Comparison of ENCODE assay signal across 17 cellular contexts in genomic region chr18:21522530-21522929, GRCh38.
DNase-seq lines count a peak whose midpoint lies in the region; ATAC-seq and TF ChIP-seq lines count a peak whose summit lies in the region.
"Had no signal": no experiment of that assay in that cellular context is flagged by ENCODE, and none has a peak within 500 bp of the region (broad histone marks: within the 10 kb centered on the region; RNA-seq: fewer than 3 reads in every experiment).

No MANE protein-coding gene starts in this region.

- H3K36me3 Mint-ChIP-seq in WTC11 (peaks cover 17% of the 10 kb centered on the region), neural progenitor cell (peaks cover 38% of the 10 kb centered on the region)
- H3K36me3 Mint-ChIP-seq in activated naive CD4-positive, alpha-beta T cell treated with anti-CD3 and anti-CD28 coated beads for 36 hours (ENCODE audit: low read depth) = peaks cover 28% of the 10 kb centered on the region

- H3K9me3 Mint-ChIP-seq in WTC11 (no peaks in the 10 kb centered on the region), neural progenitor cell (no peaks in the 10 kb centered on the region)
- H3K9me3 Mint-ChIP-seq in activated naive CD4-positive, alpha-beta T cell treated with anti-CD3 and anti-CD28 coated beads for 36 hours = no peaks in the 10 kb centered on the region
- H3K9me3 Mint-ChIP-seq: CD8-positive, alpha-beta T cell; GM23338; H9 had no signal

- no peak for TF ChIP-seq POLR2A in heart left ventricle (IDR thresholded peaks at IDR 0.05)

- peaks cover 0 to 73% (median 40%) of the 10 kb centered on the region in 9 donors for H3K36me3 ChIP-seq in heart left ventricle
- peaks cover 44% of the 10 kb centered on the region for H3K36me3 ChIP-seq in neural progenitor cell

- peaks cover 87% of the 10 kb centered on the region for H3F3A ChIP-seq in neural progenitor cell (ENCODE audit: low read depth)

- H3K27ac Mint-ChIP-seq in WTC11 (peak overlapping the region; percentile 4; the same call in 1 of the 2 replicates), neural progenitor cell (no peak overlapping the region)
- H3K27ac Mint-ChIP-seq in activated naive CD4-positive, alpha-beta T cell treated with anti-CD3 and anti-CD28 coated beads for 36 hours = no peak overlapping the region
- H3K27ac Mint-ChIP-seq: CD8-positive, alpha-beta T cell; GM23338; H9 had no signal

- CTCF ChIA-PET in WTC11 (lab: Charles Lee) = interaction anchor here (0.9 kb wide), 1 partner anchor 78 kb away, joined by 3 read pairs; the partner anchor contains the start of gene ESCO1
- CTCF ChIA-PET in activated naive CD4-positive, alpha-beta T cell treated with anti-CD3 and anti-CD28 coated beads for 36 hours (lab: Charles Lee) = no interaction called here

- TF ChIP-seq CTCF in heart left ventricle (IDR thresholded peaks at IDR 0.05) (no peak), WTC11 (IDR thresholded peaks at IDR 0.05) (no peak), neural progenitor cell (IDR thresholded peaks at IDR 0.05) (no peak)

- H3K4me3 ChIP-seq in right cardiac atrium (ENCODE audit: low read length) = no peak overlapping the region
- H3K4me3 ChIP-seq in heart left ventricle = no peak overlapping the region
- no peak overlapping the region for H3K4me3 ChIP-seq in neural progenitor cell
- H3K4me3 ChIP-seq: GM12878, GM23338 had no signal

- H3K4me1 ChIP-seq in right cardiac atrium (ENCODE audit: control insufficient read depth, insufficient read depth, low read length) = no peaks in the 10 kb centered on the region
- H3K4me1 ChIP-seq in heart left ventricle = no peaks in the 10 kb centered on the region
- H3K4me1 ChIP-seq in neural progenitor cell = no peaks in the 10 kb centered on the region
- H3K4me1 ChIP-seq: Caco-2 had no signal

- ATAC-seq in right cardiac atrium (peak; percentile 51 to 77), heart left ventricle (no peak), WTC11 (no peak), HG03439 (IDR thresholded peaks at IDR 0.05; ENCODE audit: unreplicated experiment) (no peak)
- ATAC-seq: CD8-positive, alpha-beta T cell; GM12878; GM23338; HCT116 had no signal

- H3K9me3 ChIP-seq in right cardiac atrium (ENCODE audit: control insufficient read depth, low read length) (no peaks in the 10 kb centered on the region), heart left ventricle (no peaks in the 10 kb centered on the region), neural progenitor cell (ENCODE audit: low read depth) (no peaks in the 10 kb centered on the region)
- H3K9me3 ChIP-seq: Caco-2 had no signal

- H3K4me3 Mint-ChIP-seq in WTC11 = no peak overlapping the region
- H3K4me3 Mint-ChIP-seq in neural progenitor cell = no peak overlapping the region
- no peak overlapping the region for H3K4me3 Mint-ChIP-seq in activated naive CD4-positive, alpha-beta T cell treated with anti-CD3 and anti-CD28 coated beads for 36 hours
- H3K4me3 Mint-ChIP-seq: CD8-positive, alpha-beta T cell; GM23338; H9 had no signal

- H3K27me3 ChIP-seq in right cardiac atrium (ENCODE audit: control insufficient read depth, insufficient read depth) (no peaks in the 10 kb centered on the region), heart left ventricle (no peaks in the 10 kb centered on the region), neural progenitor cell (no peaks in the 10 kb centered on the region)

- H2AFZ ChIP-seq in neural progenitor cell (replicated peaks) = no peak overlapping the region
- H2AFZ ChIP-seq: GM23338 had no signal

- H3K27ac ChIP-seq in right cardiac atrium (ENCODE audit: low read length) (no peak overlapping the region), heart left ventricle (no peak overlapping the region), neural progenitor cell (peak overlapping the region; percentile 34)

- H3K27me3 Mint-ChIP-seq in WTC11 (ENCODE audit: low read depth) (no peaks in the 10 kb centered on the region), neural progenitor cell (ENCODE audit: insufficient read depth, low read depth) (no peaks in the 10 kb centered on the region)
- no peaks in the 10 kb centered on the region for H3K27me3 Mint-ChIP-seq in activated naive CD4-positive, alpha-beta T cell treated with anti-CD3 and anti-CD28 coated beads for 36 hours (ENCODE audit: low read depth)

- no peak overlapping the region for H3K4me2 ChIP-seq in neural progenitor cell
- H3K4me2 ChIP-seq: GM23338 had no signal

- 64% methylated on average over 6 of the region's 6 CpGs for WGBS in right cardiac atrium
- WGBS in heart left ventricle, 4 donors = 70 to 80% (median 75%) methylated on average over 6 of the region's 6 CpGs

- H3K4me1 Mint-ChIP-seq in WTC11 (no peaks in the 10 kb centered on the region), neural progenitor cell (no peaks in the 10 kb centered on the region)
- no peaks in the 10 kb centered on the region for H3K4me1 Mint-ChIP-seq in activated naive CD4-positive, alpha-beta T cell treated with anti-CD3 and anti-CD28 coated beads for 36 hours (ENCODE audit: low read depth)
- H3K4me1 Mint-ChIP-seq: GM23338, H9 had no signal

- POLR2A ChIA-PET in WTC11 (lab: Charles Lee) = no interaction called here

- intact Hi-C loops in right cardiac atrium (cut with DNase I) (loop anchor here in 1 of 4 donors (10.0 kb wide), 1 partner anchor 58 kb away; no protein-coding TSS in a partner anchor), heart left ventricle (cut with DNase I) (loop anchor here in 2 of 10 donors (10.0 kb wide), 2 partner anchors 52 to 58 kb away; no protein-coding TSS in a partner anchor)
- intact Hi-C loops in activated naive CD4-positive, alpha-beta T cell treated with anti-CD3 and anti-CD28 coated beads for 36 hours (cut with micrococcal nuclease) = no loop called here

- H3K9ac ChIP-seq in neural progenitor cell = no peak overlapping the region

- no peaks in the 10 kb centered on the region for H3K79me2 ChIP-seq in neural progenitor cell (ENCODE audit: low read depth)

- H4K20me1 ChIP-seq in neural progenitor cell (ENCODE audit: low read depth) = peaks cover 3% of the 10 kb centered on the region

- DNase-seq in right cardiac atrium (peak in 1 of 3 donors; percentile 62), heart left ventricle (no peak), WTC11 (ENCODE audit: low spot score) (no peak), neural progenitor cell (ENCODE audit: low spot score) (no peak)
- DNase-seq in activated naive CD4-positive, alpha-beta T cell treated with anti-CD3 and anti-CD28 coated beads for 36 hours = no peak
- DNase-seq: C1 segment of cervical spinal cord; Caco-2; CD8-positive, alpha-beta T cell; DMS 273 treated with DMSO at 0.1 percent for 48 hours; DMS79; EL; GDM1; H9 had no signal

TF ChIP-seq in WTC11, 78 proteins besides CTCF, POLR2A, EP300 and RAD21:
- TF ChIP-seq CREM (CRISPR knock-in tag; IDR thresholded peaks at IDR 0.05) (no peak), MLX (CRISPR knock-in tag; IDR thresholded peaks at IDR 0.05) (no peak), NFE2L1 (CRISPR knock-in tag; IDR thresholded peaks at IDR 0.05) (no peak), ZNF416 (CRISPR knock-in tag; IDR thresholded peaks at IDR 0.05) (no peak), ATF1 (CRISPR knock-in tag; IDR thresholded peaks at IDR 0.05) (no peak), CDX4 (CRISPR knock-in tag; IDR thresholded peaks at IDR 0.05; ENCODE audit: borderline replicate concordance) (no peak), ZBTB21 (CRISPR knock-in tag; IDR thresholded peaks at IDR 0.05; ENCODE audit: borderline replicate concordance) (no peak), NR1H2 (CRISPR knock-in tag; IDR thresholded peaks at IDR 0.05) (no peak), OVOL2 (CRISPR knock-in tag; IDR thresholded peaks at IDR 0.05; ENCODE audit: borderline replicate concordance) (no peak), TEAD1 (CRISPR knock-in tag; IDR thresholded peaks at IDR 0.05) (no peak), ZNF219 (CRISPR knock-in tag; IDR thresholded peaks at IDR 0.05; ENCODE audit: borderline replicate concordance) (no peak), GRHL2 (CRISPR knock-in tag; IDR thresholded peaks at IDR 0.05; ENCODE audit: insufficient replicate concordance, severe bottlenecking) (no peak), ETV6 (CRISPR knock-in tag; IDR thresholded peaks at IDR 0.05) (no peak)
- TF ChIP-seq, protein P1, sequence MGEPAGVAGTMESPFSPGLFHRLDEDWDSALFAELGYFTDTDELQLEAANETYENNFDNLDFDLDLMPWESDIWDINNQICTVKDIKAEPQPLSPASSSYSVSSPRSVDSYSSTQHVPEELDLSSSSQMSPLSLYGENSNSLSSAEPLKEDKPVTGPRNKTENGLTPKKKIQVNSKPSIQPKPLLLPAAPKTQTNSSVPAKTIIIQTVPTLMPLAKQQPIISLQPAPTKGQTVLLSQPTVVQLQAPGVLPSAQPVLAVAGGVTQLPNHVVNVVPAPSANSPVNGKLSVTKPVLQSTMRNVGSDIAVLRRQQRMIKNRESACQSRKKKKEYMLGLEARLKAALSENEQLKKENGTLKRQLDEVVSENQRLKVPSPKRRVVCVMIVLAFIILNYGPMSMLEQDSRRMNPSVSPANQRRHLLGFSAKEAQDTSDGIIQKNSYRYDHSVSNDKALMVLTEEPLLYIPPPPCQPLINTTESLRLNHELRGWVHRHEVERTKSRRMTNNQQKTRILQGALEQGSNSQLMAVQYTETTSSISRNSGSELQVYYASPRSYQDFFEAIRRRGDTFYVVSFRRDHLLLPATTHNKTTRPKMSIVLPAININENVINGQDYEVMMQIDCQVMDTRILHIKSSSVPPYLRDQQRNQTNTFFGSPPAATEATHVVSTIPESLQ (CRISPR knock-in tag; IDR thresholded peaks at IDR 0.05) = no peak

Comparison
In these comparisons a context has a peak if more than half of its experiments do, and no peak if none do; other contexts are left out.
1. ATAC-seq: peak in right cardiac atrium (2 of 2); none in heart left ventricle (0 of 4), WTC11 (single experiment) and HG03439 (single experiment).